In genomic region chr2:23379220-23379695, GRCh38 we compare ENCODE assay signal across 17 cellular contexts. TPM values are rescaled to one million over a fixed set of nuclear protein-coding genes. Genes with fewer than 3 reads are reported as not detected.
DNase-seq lines count a peak whose midpoint lies in the region; ATAC-seq and TF ChIP-seq lines count a peak whose summit lies in the region.
"Had no signal": no experiment of that assay in that cellular context is flagged by ENCODE, and none has a peak within 500 bp of the region (broad histone marks: within the 10 kb centered on the region; RNA-seq: fewer than 3 reads in every experiment).

No MANE protein-coding gene starts in this region.

- no peaks in the 10 kb centered on the region for H3F3A ChIP-seq in smooth muscle cell (ENCODE audit: low read depth)

- no peaks in the 10 kb centered on the region for H3K36me3 ChIP-seq in smooth muscle cell (ENCODE audit: low read depth)
- no peaks in the 10 kb centered on the region for H3K36me3 ChIP-seq in neuronal stem cell (replicated peaks in 1 of 2; ENCODE audit: control insufficient read depth in 2 of 2, insufficient read depth in 2 of 2, low read length in 2 of 2)
- H3K36me3 ChIP-seq: neural progenitor cell had no signal

- H3K79me1 ChIP-seq in neuronal stem cell (ENCODE audit: low read depth, low read length): no peaks in the 10 kb centered on the region

- H4K91ac ChIP-seq in neuronal stem cell (ENCODE audit: low read depth, low read length, poor library complexity): no peak overlapping the region

- no peak for TF ChIP-seq CTCF in smooth muscle cell (IDR thresholded peaks at IDR 0.05; ENCODE audit: borderline replicate concordance, insufficient read depth, poor library complexity, severe bottlenecking)

- no peak overlapping the region for H3K18ac ChIP-seq in neuronal stem cell (ENCODE audit: low read length)

- no peak overlapping the region for H3K4me2 ChIP-seq in smooth muscle cell
- H3K4me2 ChIP-seq in neuronal stem cell (ENCODE audit: insufficient read depth, low read length, poor library complexity, severe bottlenecking): no peak overlapping the region
- H3K4me2 ChIP-seq: neural progenitor cell had no signal

- H3K23ac ChIP-seq in neuronal stem cell (ENCODE audit: low read depth, low read length, poor library complexity): no peak overlapping the region

- no peak overlapping the region for H2BK5ac ChIP-seq in neuronal stem cell (ENCODE audit: low read length)

- ATAC-seq in GM18498 (IDR thresholded peaks at IDR 0.05; ENCODE audit: unreplicated experiment) (peak; percentile 70), GM19452 (IDR thresholded peaks at IDR 0.05; ENCODE audit: unreplicated experiment) (peak; percentile 55), HG02798 (IDR thresholded peaks at IDR 0.05; ENCODE audit: poor library complexity, unreplicated experiment) (peak; percentile 67), HG03521 (IDR thresholded peaks at IDR 0.05; ENCODE audit: unreplicated experiment) (peak; percentile 36)
- ATAC-seq: K562; left lobe of liver; stimulated activated naive B cell treated with anti-CD40 and anti-IgM and Interleukin-4, amounts not matched to agents 10 μg/mL and 1 μg/mL and 100 μg/mL, for 72 hours had no signal

- H2AFZ ChIP-seq in smooth muscle cell (ENCODE audit: low read depth): no peak overlapping the region
- H2AFZ ChIP-seq in neuronal stem cell (ENCODE audit: low read length): no peak overlapping the region
- H2AFZ ChIP-seq: neural progenitor cell had no signal

- no peak overlapping the region for H3K4ac ChIP-seq in neuronal stem cell (ENCODE audit: low read length)

- H3K27me3 ChIP-seq in smooth muscle cell (ENCODE audit: low read depth) (no peaks in the 10 kb centered on the region), neuronal stem cell (ENCODE audit: control insufficient read depth in 3 of 3, insufficient read depth in 3 of 3, low read depth in 1 of 3, low read length in 3 of 3) (peaks cover 0 to 39% (median 6%) of the 10 kb centered on the region in 3 experiments)

- H3K9ac ChIP-seq in smooth muscle cell (ENCODE audit: low read depth) (no peak overlapping the region), neuronal stem cell (ENCODE audit: low read depth, low read length, poor library complexity) (no peak overlapping the region)
- H3K9ac ChIP-seq: neural progenitor cell had no signal

- H3K27ac ChIP-seq in smooth muscle cell (ENCODE audit: low read depth) (no peak overlapping the region), neuronal stem cell (replicated peaks; ENCODE audit: low read length) (no peak overlapping the region)
- H3K27ac ChIP-seq: coronary artery, neural progenitor cell had no signal

- H3K4me3 ChIP-seq in smooth muscle cell (no peak overlapping the region), neuronal stem cell (ENCODE audit: low read length in 2 of 2) (no peak overlapping the region)
- H3K4me3 ChIP-seq: coronary artery, K562, neural progenitor cell had no signal

- no peaks in the 10 kb centered on the region for H4K20me1 ChIP-seq in smooth muscle cell (ENCODE audit: low read depth)

- no peak for DNase-seq in effector CD4-positive, alpha-beta T cell
- no peak for DNase-seq in smooth muscle cell (lab: John Stamatoyannopoulos, UW; ENCODE audit: unreplicated experiment)
- DNase-seq in foreskin melanocyte: no peak
- no peak for DNase-seq in neuronal stem cell (ENCODE audit: low spot score)
- DNase-seq: activated CD4-positive, alpha-beta T cell treated with anti-CD3 and anti-CD28 coated beads for 48 hours; activated naive CD4-positive, alpha-beta T cell treated with anti-CD3 and anti-CD28 coated beads, Interleukin-2, amount 10 ng/mL, durations not matched to agents 7 days and 5 days; DMS79; GOT3; stimulated activated naive B cell treated with anti-CD40 and anti-IgM and Interleukin-4, amounts not matched to agents 10 μg/mL and 1 μg/mL and 100 μg/mL, for 72 hours had no signal

- H3K9me3 ChIP-seq in smooth muscle cell (replicated peaks; ENCODE audit: low read depth): no peaks in the 10 kb centered on the region
- H3K9me3 ChIP-seq in neuronal stem cell (replicated peaks in 1 of 2; ENCODE audit: control insufficient read depth in 2 of 2, insufficient read depth in 1 of 2, low read depth in 1 of 2, low read length in 2 of 2): no peaks in the 10 kb centered on the region

- H2BK12ac ChIP-seq in neuronal stem cell (ENCODE audit: low read length): no peak overlapping the region

- no peak overlapping the region for H2BK120ac ChIP-seq in neuronal stem cell (ENCODE audit: low read depth, low read length)

- H3K4me1 ChIP-seq in smooth muscle cell (ENCODE audit: low read depth) (no peaks in the 10 kb centered on the region), neuronal stem cell (ENCODE audit: control insufficient read depth in 2 of 2, insufficient read depth in 1 of 2, low read depth in 1 of 2, low read length in 2 of 2) (peaks cover 0 to 2% of the 10 kb centered on the region in 2 donors)
- H3K4me1 ChIP-seq: neural progenitor cell had no signal

- no peak overlapping the region for H4K8ac ChIP-seq in neuronal stem cell (ENCODE audit: low read depth, low read length)

- no peaks in the 10 kb centered on the region for H3K79me2 ChIP-seq in smooth muscle cell (ENCODE audit: low read depth)

- WGBS in smooth muscle cell (ENCODE audit: low lambda C conversion rate): 93% methylated on average over 6 of the region's 7 CpGs
- WGBS in neuronal stem cell (ENCODE audit: extremely low coverage in 2 of 2, insufficient read length in 2 of 2, insufficient replicate concordance in 1 of 2), 2 donors: no CpG with 5 or more reads among the region's 7 CpGs

- no peak overlapping the region for H3K14ac ChIP-seq in neuronal stem cell (ENCODE audit: low read length)

- H2BK15ac ChIP-seq in neuronal stem cell (ENCODE audit: low read length): no peak overlapping the region

- no peak overlapping the region for H2AK5ac ChIP-seq in neuronal stem cell (ENCODE audit: low read depth, low read length)

RNA-seq across cellular contexts. Expression of gene KLHL29, which starts 5.7 kb away (rescaled TPM):
- 3.1 and 3.4 TPM in 2 replicates for total RNA-seq in smooth muscle cell
- 5.0 and 6.6 TPM in 2 replicates for polyA plus RNA-seq in smooth muscle cell
- polyA plus RNA-seq in neuronal stem cell (2013, experiment 1 of 2): 3.0 TPM
- polyA plus RNA-seq in neuronal stem cell (2013, experiment 2 of 2): 3.0 TPM
